In the genomic region with DNA sequence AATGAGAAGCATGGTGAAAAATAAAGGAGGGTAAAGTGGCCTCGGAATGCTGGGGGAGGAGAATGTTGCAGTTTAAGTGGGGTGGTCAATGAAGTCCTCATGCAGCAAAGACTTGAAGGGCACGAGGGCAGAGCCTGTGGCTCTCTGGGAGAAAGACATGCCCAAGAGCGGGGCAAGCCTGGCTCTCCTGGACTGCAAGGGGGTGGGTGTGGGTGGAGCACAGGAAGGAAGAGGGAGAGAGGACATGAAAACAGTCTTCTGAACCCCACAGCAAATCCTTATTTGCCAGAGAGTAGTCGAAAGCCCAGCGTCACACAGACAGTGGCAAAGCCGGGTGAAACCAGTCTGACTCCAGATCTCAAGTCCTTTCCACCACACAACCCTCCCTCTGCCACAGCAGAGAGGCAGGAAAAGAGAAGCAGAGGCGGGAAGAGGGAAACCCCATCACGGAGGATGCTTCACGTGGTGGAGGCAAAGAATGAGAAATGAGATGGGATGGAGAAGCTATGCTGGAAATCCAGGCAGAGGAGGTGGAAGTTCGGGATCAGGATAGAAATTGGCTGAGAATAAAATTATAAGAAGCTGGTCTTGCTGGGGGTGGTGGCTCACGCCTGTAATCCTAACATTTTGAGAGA, we compare ENCODE assay signal across 20 cellular contexts. TPM values are rescaled to one million over a fixed set of nuclear protein-coding genes. Genes with fewer than 3 reads are reported as not detected.
DNase-seq lines count a peak whose midpoint lies in the region; ATAC-seq, FAIRE-seq and TF ChIP-seq lines count a peak whose summit lies in the region.
"Had no signal": no experiment of that assay in that cellular context is flagged by ENCODE, and none has a peak within 500 bp of the region (broad histone marks: within the 10 kb centered on the region; RNA-seq: fewer than 3 reads in every experiment).

No MANE protein-coding gene starts in this region.

- H3K27me3 ChIP-seq in BLaER1 (no peaks in the 10 kb centered on the region), GM23248 (replicated peaks; ENCODE audit: insufficient read depth) (no peaks in the 10 kb centered on the region), astrocyte (ENCODE audit: insufficient read depth, low read length) (no peaks in the 10 kb centered on the region), brain microvascular endothelial cell (replicated peaks) (no peaks in the 10 kb centered on the region)
- H3K27me3 ChIP-seq: SJSA1 had no signal

- no peak overlapping the region for H3K4me3 ChIP-seq in BLaER1
- no peak overlapping the region for H3K4me3 ChIP-seq in GM23248
- no peak overlapping the region for H3K4me3 ChIP-seq in astrocyte (ENCODE audit: insufficient read depth, low read depth, low read length)
- H3K4me3 ChIP-seq in brain microvascular endothelial cell (ENCODE audit: low read depth, low read length), result no peak overlapping the region
- H3K4me3 ChIP-seq: PC-9, SJSA1 had no signal

- H2AFZ ChIP-seq in GM23248, result no peak overlapping the region
- H2AFZ ChIP-seq in astrocyte (ENCODE audit: low read depth, low read length), result no peak overlapping the region
- H2AFZ ChIP-seq: PC-9 had no signal

- TF ChIP-seq CTCF in astrocyte (IDR thresholded peaks at IDR 0.05; ENCODE audit: insufficient read depth, low read depth, low read length) (no peak), nephron (IDR thresholded peaks at IDR 0.05; ENCODE audit: unreplicated experiment in 3 of 3) (no peak), brain microvascular endothelial cell (IDR thresholded peaks at IDR 0.05; ENCODE audit: low read depth, low read length, missing control alignments) (no peak)

- no peaks in the 10 kb centered on the region for H3K27me3 Mint-ChIP-seq in astrocyte (ENCODE audit: low read depth, unreplicated experiment)
- no peaks in the 10 kb centered on the region for H3K27me3 Mint-ChIP-seq in nephron (ENCODE audit: low read depth)
- H3K27me3 Mint-ChIP-seq: B cell; CD4-positive, alpha-beta memory T cell had no signal

- H3K9me3 ChIP-seq in BLaER1, result no peaks in the 10 kb centered on the region
- H3K9me3 ChIP-seq in GM23248 (ENCODE audit: low read depth), result no peaks in the 10 kb centered on the region
- H3K9me3 ChIP-seq in astrocyte (ENCODE audit: insufficient read depth, low read depth, low read length), result no peaks in the 10 kb centered on the region
- H3K9me3 ChIP-seq: SJSA1 had no signal

- DNase-seq in GM23248 (peak; percentile 23), astrocyte (ENCODE audit: low read depth) (no peak), hepatic stellate cell (ENCODE audit: low spot score) (no peak), brain microvascular endothelial cell (no peak)
- DNase-seq: DND-41, H7, Kasumi-1, MM.1S, NCI-H1092 treated with DMSO at 0.1 percent for 48 hours, NCI-H1694, NCI-H2171, NCI-H82, PC-9 had no signal

- no peak for FAIRE-seq in astrocyte (lab: Jason Lieb, UNC)
- FAIRE-seq: G401.6 had no signal

- H3K36me3 Mint-ChIP-seq in astrocyte (ENCODE audit: low read depth, unreplicated experiment) (peaks cover 7% of the 10 kb centered on the region), nephron (ENCODE audit: low read depth) (peaks cover 12% of the 10 kb centered on the region)

- peak overlapping the region; percentile 5 for H3K4me3 Mint-ChIP-seq in astrocyte (ENCODE audit: unreplicated experiment)
- no peak overlapping the region for H3K4me3 Mint-ChIP-seq in nephron
- H3K4me3 Mint-ChIP-seq: B cell; CD4-positive, alpha-beta memory T cell had no signal

- peak overlapping the region; percentile 27; the same call in 1 of the 2 replicates for H3K27ac ChIP-seq in BLaER1
- H3K27ac ChIP-seq in GM23248, result no peak overlapping the region
- H3K27ac ChIP-seq in astrocyte (ENCODE audit: low read depth, low read length), result no peak overlapping the region
- H3K27ac ChIP-seq in brain microvascular endothelial cell, result no peak overlapping the region
- H3K27ac ChIP-seq: PC-9, SJSA1 had no signal

- no peak for ATAC-seq in HG02981 (IDR thresholded peaks at IDR 0.05; ENCODE audit: unreplicated experiment)

- WGBS in GM23248 (ENCODE audit: low coverage in 1 of 2, low lambda C conversion rate in 2 of 2, missing lambda C conversion rate in 2 of 2), 2 experiments, result 53 to 55% methylated on average over 11 of the region's 11 CpGs

- H3K79me2 ChIP-seq in GM23248 (ENCODE audit: insufficient read depth), result no peaks in the 10 kb centered on the region
- no peaks in the 10 kb centered on the region for H3K79me2 ChIP-seq in astrocyte (ENCODE audit: insufficient read depth, low read length)

- H3K9me3 Mint-ChIP-seq in astrocyte (ENCODE audit: unreplicated experiment) (no peaks in the 10 kb centered on the region), nephron (no peaks in the 10 kb centered on the region)

- H3K27ac Mint-ChIP-seq in astrocyte (ENCODE audit: unreplicated experiment), result no peak overlapping the region
- H3K27ac Mint-ChIP-seq in nephron, result peak overlapping the region in 2 of 3 experiments; percentile 2 to 22
- H3K27ac Mint-ChIP-seq: B cell had no signal

- no peaks in the 10 kb centered on the region for H3K9me2 ChIP-seq in GM23248 (ENCODE audit: insufficient read depth)

- H3K36me3 ChIP-seq in BLaER1, result peaks cover 29% of the 10 kb centered on the region
- H3K36me3 ChIP-seq in GM23248 (ENCODE audit: low read depth), result peaks cover 3% of the 10 kb centered on the region
- no peaks in the 10 kb centered on the region for H3K36me3 ChIP-seq in astrocyte (ENCODE audit: insufficient read depth, low read length)
- H3K36me3 ChIP-seq in brain microvascular endothelial cell (replicated peaks), result peaks cover 2% of the 10 kb centered on the region

- in situ Hi-C loops in GM23248 (cut with MboI), result no loop called here
- in situ Hi-C loops in brain microvascular endothelial cell (cut with HindIII; ENCODE audit: low pct_ligation_motif_present, low sequenced_read_pairs), result no loop called here

- H3F3A ChIP-seq in GM23248 (ENCODE audit: insufficient read depth), result no peaks in the 10 kb centered on the region

- H4K20me1 ChIP-seq in BLaER1 (no peaks in the 10 kb centered on the region), GM23248 (ENCODE audit: insufficient read depth) (no peaks in the 10 kb centered on the region), astrocyte (ENCODE audit: insufficient read depth, low read length) (no peaks in the 10 kb centered on the region)

- no peak overlapping the region for H3K9ac ChIP-seq in BLaER1
- no peak overlapping the region for H3K9ac ChIP-seq in GM23248
- no peak overlapping the region for H3K9ac ChIP-seq in astrocyte (ENCODE audit: low read length)

- H3K4me1 Mint-ChIP-seq in astrocyte (ENCODE audit: low read depth, unreplicated experiment) (peaks cover 8% of the 10 kb centered on the region), nephron (peaks cover 31% of the 10 kb centered on the region)
- H3K4me1 Mint-ChIP-seq: B cell had no signal

- H3K4me1 ChIP-seq in BLaER1 (no peaks in the 10 kb centered on the region), GM23248 (ENCODE audit: insufficient read depth) (0 out of 2 replicates have a peak, but pooled peaks cover 8% of the 10 kb centered on the region), astrocyte (ENCODE audit: insufficient read depth, low read length) (no peaks in the 10 kb centered on the region)
- H3K4me1 ChIP-seq: SJSA1 had no signal

- H3K4me2 ChIP-seq in BLaER1 (no peak overlapping the region), GM23248 (ENCODE audit: unreplicated experiment) (no peak overlapping the region), astrocyte (ENCODE audit: low read length) (no peak overlapping the region)
- H3K4me2 ChIP-seq: PC-9 had no signal

RNA-seq across cellular contexts. Expression of a gene that starts 48.5 kb away (rescaled TPM):
- 13.2 and 15.2 TPM in 2 replicates for total RNA-seq in GM23248 (2014; rRNA removed; shearing (Covaris generic))
- 10.2 and 11.6 TPM in 2 replicates for polyA plus RNA-seq in GM23248 (2016; fragmentation: Nextera tagmentation; extraction: Ambion mirVana)
- total RNA-seq in astrocyte, result 11.0 and 11.8 TPM in 2 replicates

RNA-seq across cellular contexts. Expression of a gene that starts 53.6 kb away (rescaled TPM):
- 82.5 and 101 TPM in 2 replicates for total RNA-seq in GM23248 (2014; rRNA removed; shearing (Covaris generic))
- polyA plus RNA-seq in GM23248 (2016; fragmentation: Nextera tagmentation; extraction: Ambion mirVana), result 31.6 and 34.0 TPM in 2 replicates
- total RNA-seq in astrocyte, result 51.4 and 55.0 TPM in 2 replicates
